Comparison of ENCODE assay signal across 14 cellular contexts in genomic region chr13:29875646-29876045, GRCh38. TPM values are rescaled to one million over a fixed set of nuclear protein-coding genes. Genes with fewer than 3 reads are reported as not detected.
DNase-seq lines count a peak whose midpoint lies in the region; ATAC-seq, FAIRE-seq and TF ChIP-seq lines count a peak whose summit lies in the region.
"Had no signal": no experiment of that assay in that cellular context is flagged by ENCODE, and none has a peak within 500 bp of the region (broad histone marks: within the 10 kb centered on the region; RNA-seq: fewer than 3 reads in every experiment).

No MANE protein-coding gene starts in this region.

- no peak overlapping the region for H4K91ac ChIP-seq in H1 (replicated peaks; ENCODE audit: insufficient read length, low read length)

- TF ChIP-seq RAD21 in H1 (IDR thresholded peaks at IDR 0.05 in 1 of 2, conservative IDR thresholded peaks at IDR 0.05 in 1 of 2; ENCODE audit: low read depth in 2 of 2, low read length in 2 of 2) = no peak

- H2BK12ac ChIP-seq in H1 (ENCODE audit: low read depth, low read length) = no peak overlapping the region; the same call in 1 of the 2 replicates

- no peak for FAIRE-seq in H1 (lab: Jason Lieb, UNC)
- FAIRE-seq: A549, H54, K562 had no signal

- POLR2A ChIA-PET in H1 (lab: Charles Lee; ENCODE audit: partially characterized antibody) = interaction anchor here (0.6 kb wide), 1 partner anchor 10 kb away, joined by 3 read pairs; no protein-coding TSS in a partner anchor

- no peak overlapping the region for H2BK5ac ChIP-seq in H1 (ENCODE audit: low read depth, low read length)

- no peaks in the 10 kb centered on the region for H3K9me3 ChIP-seq in H1 (ENCODE audit: insufficient read depth in 2 of 2, low read depth in 1 of 2, low read length in 1 of 2)
- no peaks in the 10 kb centered on the region for H3K9me3 ChIP-seq in smooth muscle cell (replicated peaks; ENCODE audit: low read depth)
- no peaks in the 10 kb centered on the region for H3K9me3 ChIP-seq in osteoblast (ENCODE audit: low read depth, low read length)
- H3K9me3 ChIP-seq: A549 had no signal

- no peak for TF ChIP-seq EP300 in H1 (IDR thresholded peaks at IDR 0.05; ENCODE audit: borderline replicate concordance in 1 of 2, low read depth in 2 of 2, low read length in 2 of 2)

- H3K9me3 Mint-ChIP-seq in GM23338 (no peaks in the 10 kb centered on the region), nephron progenitor cell (no peaks in the 10 kb centered on the region)
- H3K9me3 Mint-ChIP-seq: CD4-positive, alpha-beta T cell had no signal

- H2BK15ac ChIP-seq in H1 (ENCODE audit: low read length) = no peak overlapping the region

- H3K4me2 ChIP-seq in GM23338 = no peak overlapping the region
- no peak overlapping the region for H3K4me2 ChIP-seq in H1 (ENCODE audit: insufficient read depth in 1 of 2, low read depth in 2 of 2, low read length in 2 of 2)
- H3K4me2 ChIP-seq in smooth muscle cell = no peak overlapping the region
- H3K4me2 ChIP-seq in osteoblast (ENCODE audit: insufficient read depth, low read length) = no peak overlapping the region
- H3K4me2 ChIP-seq: A549 had no signal

- H3K27ac Mint-ChIP-seq in GM23338 (no peak overlapping the region), nephron progenitor cell (peak overlapping the region; percentile 44)
- H3K27ac Mint-ChIP-seq: CD4-positive, alpha-beta T cell had no signal

- H3K79me2 ChIP-seq in GM23338 (replicated peaks; ENCODE audit: insufficient read depth) = no peaks in the 10 kb centered on the region
- H3K79me2 ChIP-seq in H1 (ENCODE audit: control insufficient read depth in 1 of 2, insufficient read depth in 2 of 2, low read length in 2 of 2) = no peaks in the 10 kb centered on the region
- no peaks in the 10 kb centered on the region for H3K79me2 ChIP-seq in smooth muscle cell (ENCODE audit: low read depth)
- no peaks in the 10 kb centered on the region for H3K79me2 ChIP-seq in osteoblast (ENCODE audit: insufficient read depth, low read length)

- H3K4me3 Mint-ChIP-seq in GM23338 (no peak overlapping the region), nephron progenitor cell (no peak overlapping the region)
- H3K4me3 Mint-ChIP-seq: CD4-positive, alpha-beta T cell had no signal

- no peaks in the 10 kb centered on the region for H3K79me1 ChIP-seq in H1 (ENCODE audit: low read depth, low read length)

- H3K4me1 Mint-ChIP-seq in GM23338 (peaks cover 37% of the 10 kb centered on the region), nephron progenitor cell (peaks cover 36% of the 10 kb centered on the region)

- TF ChIP-seq CTCF in GM23338 (conservative IDR thresholded peaks at IDR 0.05; ENCODE audit: low read depth in 2 of 2) = no peak
- no peak for TF ChIP-seq CTCF in H1 (IDR thresholded peaks at IDR 0.05; ENCODE audit: control extremely low read depth in 1 of 3, insufficient read depth in 1 of 3, low read depth in 1 of 3, low read length in 3 of 3)
- TF ChIP-seq CTCF in nephron progenitor cell (IDR thresholded peaks at IDR 0.05) = no peak
- TF ChIP-seq CTCF in smooth muscle cell (IDR thresholded peaks at IDR 0.05; ENCODE audit: borderline replicate concordance, insufficient read depth, poor library complexity, severe bottlenecking) = no peak
- TF ChIP-seq CTCF in osteoblast (IDR thresholded peaks at IDR 0.05; ENCODE audit: extremely low read depth, low read depth, low read length) = no peak

- no peak overlapping the region for H3K9ac ChIP-seq in H1 (replicated peaks in 1 of 4; ENCODE audit: extremely low read depth in 1 of 4, low read depth in 3 of 4, low read length in 3 of 4)
- H3K9ac ChIP-seq in smooth muscle cell (ENCODE audit: low read depth) = no peak overlapping the region

- peaks cover 37% of the 10 kb centered on the region for H3K4me1 ChIP-seq in GM23338 (ENCODE audit: insufficient read depth)
- H3K4me1 ChIP-seq in H1 (replicated peaks in 1 of 4; ENCODE audit: control insufficient read depth in 3 of 4, insufficient read depth in 4 of 4, low read length in 3 of 4) = peaks cover 0 to 10% (median 5%) of the 10 kb centered on the region in 4 experiments; a peak in 4 of 7 replicates
- H3K4me1 ChIP-seq in smooth muscle cell (ENCODE audit: low read depth) = peaks cover 28% of the 10 kb centered on the region
- H3K4me1 ChIP-seq in osteoblast (ENCODE audit: insufficient read depth, low read length) = no peaks in the 10 kb centered on the region
- H3K4me1 ChIP-seq: A549 had no signal

- H3K56ac ChIP-seq in H1 (replicated peaks; ENCODE audit: insufficient read length, low read depth, low read length) = no peak overlapping the region

- H3K4me3 ChIP-seq in GM23338 (no peak overlapping the region), H1 (ENCODE audit: extremely low read depth in 1 of 4, insufficient read depth in 2 of 4, low read depth in 3 of 4, low read length in 4 of 4) (no peak overlapping the region), smooth muscle cell (no peak overlapping the region), osteoblast (ENCODE audit: insufficient read depth, low read length) (no peak overlapping the region)
- H3K4me3 ChIP-seq: A549, K562 had no signal

- H3K27ac ChIP-seq in GM23338 (ENCODE audit: low read depth) = no peak overlapping the region
- no peak overlapping the region for H3K27ac ChIP-seq in H1 (ENCODE audit: low read depth, low read length)
- H3K27ac ChIP-seq in smooth muscle cell (ENCODE audit: low read depth) = no peak overlapping the region
- no peak overlapping the region for H3K27ac ChIP-seq in osteoblast (ENCODE audit: low read depth, low read length)
- H3K27ac ChIP-seq: A549 had no signal

- H3K14ac ChIP-seq in H1 (ENCODE audit: insufficient read length) = no peak overlapping the region

- no peak overlapping the region for H2AK5ac ChIP-seq in H1 (ENCODE audit: low read depth, low read length)

- H4K20me1 ChIP-seq in GM23338 (replicated peaks; ENCODE audit: insufficient read depth) = no peaks in the 10 kb centered on the region
- H4K20me1 ChIP-seq in H1 (replicated peaks in 1 of 2; ENCODE audit: control insufficient read depth in 1 of 2, insufficient read depth in 2 of 2, low read length in 2 of 2) = no peaks in the 10 kb centered on the region
- no peaks in the 10 kb centered on the region for H4K20me1 ChIP-seq in smooth muscle cell (ENCODE audit: low read depth)
- H4K20me1 ChIP-seq in osteoblast (ENCODE audit: insufficient read depth, low read length) = no peaks in the 10 kb centered on the region

- H4K8ac ChIP-seq in H1 (ENCODE audit: extremely low read depth, insufficient read depth, low read length) = no peak overlapping the region

- peak overlapping the region; percentile 77 for H2AFZ ChIP-seq in GM23338
- peak overlapping the region; percentile 93 for H2AFZ ChIP-seq in H1 (ENCODE audit: low read length)
- peak overlapping the region; percentile 21 for H2AFZ ChIP-seq in smooth muscle cell (ENCODE audit: low read depth)
- H2AFZ ChIP-seq in osteoblast (ENCODE audit: low read length) = no peak overlapping the region

- H3K36me3 Mint-ChIP-seq in GM23338 (ENCODE audit: low read depth) = no peaks in the 10 kb centered on the region
- no peaks in the 10 kb centered on the region for H3K36me3 Mint-ChIP-seq in nephron progenitor cell (ENCODE audit: low read depth)

- no peak overlapping the region for H3K4ac ChIP-seq in H1 (replicated peaks; ENCODE audit: insufficient read length, low read depth, low read length)

- no peaks in the 10 kb centered on the region for H3K23me2 ChIP-seq in H1 (ENCODE audit: low read depth, low read length)

- no peak overlapping the region for H4K5ac ChIP-seq in H1 (ENCODE audit: insufficient read length, low read depth, low read length)

- no peak overlapping the region for H2BK120ac ChIP-seq in H1 (replicated peaks; ENCODE audit: low read depth, low read length)

- H3K18ac ChIP-seq in H1 (ENCODE audit: extremely low read depth, low read length) = peak overlapping the region; percentile 76

- no peaks in the 10 kb centered on the region for H3K9me2 ChIP-seq in GM23338 (ENCODE audit: insufficient read depth)

- WGBS in H1 (ENCODE audit: extremely low coverage in 1 of 2, insufficient coverage in 1 of 2, insufficient read length in 1 of 2, insufficient replicate concordance in 2 of 2, low coverage in 1 of 2, low lambda C conversion rate in 2 of 2, missing lambda C conversion rate in 1 of 2), 2 experiments = 89% methylated on average over 3 of the region's 3 CpGs; no CpG with 5 or more reads in 1 of the 2 experiments
- 76% methylated on average over 3 of the region's 3 CpGs for WGBS in smooth muscle cell (ENCODE audit: low lambda C conversion rate)

- no peak for TF ChIP-seq POLR2A in H1 (IDR thresholded peaks at IDR 0.05; ENCODE audit: control extremely low read depth in 1 of 2, low read depth in 2 of 2, low read length in 2 of 2)

- H2BK20ac ChIP-seq in H1 (ENCODE audit: low read length) = no peak overlapping the region; the same call in 1 of the 2 replicates

- DNase-seq in GM23338 (ENCODE audit: low spot score) (no peak), H1 (ENCODE audit: low read depth in 1 of 2, low spot score in 2 of 2) (no peak), nephron progenitor cell (no peak), smooth muscle cell (lab: John Stamatoyannopoulos, UW; ENCODE audit: unreplicated experiment) (no peak), osteoblast (ENCODE audit: insufficient read length, low spot score, missing footprints) (no peak), NCI-H2196 (lab: John Stamatoyannopoulos, UW; ENCODE audit: unreplicated experiment) (no peak)
- DNase-seq: C1 segment of cervical spinal cord; Calu3; CD4-positive, alpha-beta T cell; DMS 273 treated with DMSO at 0.1 percent for 48 hours had no signal

- peaks cover 1% of the 10 kb centered on the region for H3K27me3 Mint-ChIP-seq in GM23338 (ENCODE audit: insufficient read depth, low read depth, poor library complexity)
- no peaks in the 10 kb centered on the region for H3K27me3 Mint-ChIP-seq in nephron progenitor cell (ENCODE audit: low read depth, poor library complexity)

- H3F3A ChIP-seq in GM23338 (replicated peaks; ENCODE audit: low read depth) (no peaks in the 10 kb centered on the region), smooth muscle cell (ENCODE audit: low read depth) (no peaks in the 10 kb centered on the region)

- ATAC-seq in GM23338 (no peak), GM19467 (IDR thresholded peaks at IDR 0.05; ENCODE audit: unreplicated experiment) (no peak)
- ATAC-seq: A549, K562 had no signal

- CTCF ChIA-PET in H1 (lab: Charles Lee; ENCODE audit: partially characterized antibody) = interaction anchor here (0.7 to 0.9 kb wide), 2 partner anchors 9 to 48 kb away, joined by 3 read pairs; no protein-coding TSS in a partner anchor

- no peak overlapping the region for H3K23ac ChIP-seq in H1 (ENCODE audit: insufficient read length)

- H3K36me3 ChIP-seq in GM23338 (ENCODE audit: insufficient read depth) = no peaks in the 10 kb centered on the region
- no peaks in the 10 kb centered on the region for H3K36me3 ChIP-seq in H1 (ENCODE audit: control insufficient read depth in 2 of 4, insufficient read depth in 4 of 4, low read length in 3 of 4)
- H3K36me3 ChIP-seq in smooth muscle cell (ENCODE audit: low read depth) = no peaks in the 10 kb centered on the region
- no peaks in the 10 kb centered on the region for H3K36me3 ChIP-seq in osteoblast (ENCODE audit: insufficient read depth, low read length)

- H3K27me3 ChIP-seq in GM23338 (ENCODE audit: insufficient read depth) = no peaks in the 10 kb centered on the region
- H3K27me3 ChIP-seq in H1 (replicated peaks in 1 of 4; ENCODE audit: control insufficient read depth in 3 of 4, extremely low read depth in 1 of 4, insufficient read depth in 3 of 4, low read length in 3 of 4) = no peaks in the 10 kb centered on the region
- no peaks in the 10 kb centered on the region for H3K27me3 ChIP-seq in smooth muscle cell (ENCODE audit: low read depth)
- H3K27me3 ChIP-seq in osteoblast (ENCODE audit: insufficient read depth, low read length) = peaks cover 6% of the 10 kb centered on the region

RNA-seq across cellular contexts. Expression of gene UBL3, which starts 25.2 kb away (rescaled TPM):
- total RNA-seq in GM23338 (2014; rRNA removed; shearing (Covaris generic)) = 21.1 and 23.5 TPM in 2 replicates
- polyA plus RNA-seq in GM23338 (2016; fragmentation: Nextera tagmentation; extraction: Ambion mirVana) (9.7 and 10.0 TPM in 2 replicates), H1 (2011; rRNA removed) (4.3 and 5.3 TPM in 2 replicates), smooth muscle cell (25.2 and 32.0 TPM in 2 replicates)
- total RNA-seq in H1 (2021; fragmentation: NEBNext Ultra II Directional; extraction: Animal tissue kit (Norgen Biotek cat#: 25700)) = 15.3 and 16.1 TPM in 2 replicates
- 6.4 TPM for polyA plus RNA-seq in H1 (2011; cell fraction: cytosol; rRNA removed)
- 5.3 TPM for polyA plus RNA-seq in H1 (2011; cell fraction: nucleus; rRNA removed)
- polyA plus RNA-seq in H1 (2012, experiment 1 of 2) = 5.3 to 12.1 TPM (median 7.2 TPM) in 4 replicates
- 1.1 TPM for polyA plus RNA-seq in H1 (2012, experiment 2 of 2)
- polyA plus RNA-seq in H1 (2013, experiment 1 of 2) = 11.0 TPM
- 9.8 TPM for polyA plus RNA-seq in H1 (2013, experiment 2 of 2)
- 5.7 and 8.0 TPM in 2 replicates for polyA minus RNA-seq in H1 (2011; rRNA and poly(A)+ RNA removed)
- 7.8 TPM for polyA minus RNA-seq in H1 (2011; cell fraction: cytosol; rRNA and poly(A)+ RNA removed)
- 16.9 TPM for polyA minus RNA-seq in H1 (2011; cell fraction: nucleus; rRNA and poly(A)+ RNA removed)
- total RNA-seq in smooth muscle cell (46.6 and 59.2 TPM in 2 replicates), osteoblast (42.4 and 44.5 TPM in 2 replicates)
